In genomic region chr6:162819284-162819683, GRCh38 we compare ENCODE assay signal across 28 cellular contexts.
"Had no signal": no experiment of that assay in that cellular context is flagged by ENCODE, and none has a peak within 500 bp of the region (broad histone marks: within the 10 kb centered on the region; RNA-seq: fewer than 3 reads in every experiment).

No MANE protein-coding gene starts in this region.

- H3K4me3 ChIP-seq: colonic mucosa, coronary artery, dorsolateral prefrontal cortex, esophagus muscularis mucosa, esophagus squamous epithelium, gastrocnemius medialis, gastroesophageal sphincter, heart left ventricle, heart right ventricle had no signal

- H3K27me3 ChIP-seq: colonic mucosa, dorsolateral prefrontal cortex, esophagus muscularis mucosa, esophagus squamous epithelium, foreskin keratinocyte, gastrocnemius medialis, gastroesophageal sphincter, heart left ventricle, heart right ventricle had no signal

- ATAC-seq: effector memory CD8-positive, alpha-beta T cell; esophagus mucosa; foreskin keratinocyte; gastrocnemius medialis; gastroesophageal sphincter; heart left ventricle; heart right ventricle had no signal

- H3K9me3 ChIP-seq: colonic mucosa, esophagus muscularis mucosa, esophagus squamous epithelium, gastrocnemius medialis, gastroesophageal sphincter, heart left ventricle, heart right ventricle had no signal

- H3K36me3 ChIP-seq: colonic mucosa, esophagus muscularis mucosa, esophagus squamous epithelium, gastrocnemius medialis, gastroesophageal sphincter, heart left ventricle, heart right ventricle had no signal

- H3K27ac ChIP-seq: colonic mucosa, coronary artery, dorsolateral prefrontal cortex, epithelial cell of prostate, esophagus muscularis mucosa, esophagus squamous epithelium, foreskin keratinocyte, gastrocnemius medialis, gastroesophageal sphincter, heart left ventricle, heart right ventricle had no signal

- H3K4me1 ChIP-seq: colonic mucosa, esophagus muscularis mucosa, esophagus squamous epithelium, foreskin keratinocyte, gastrocnemius medialis, gastroesophageal sphincter, heart left ventricle, heart right ventricle had no signal

- FAIRE-seq: colon, endometrium, endothelial cell of umbilical vein, frontal cortex had no signal

- DNase-seq: colonic mucosa; cortex of kidney; dermis blood vessel endothelial cell; dorsolateral prefrontal cortex; effector CD4-positive, alpha-beta T cell; effector CD8-positive, alpha-beta T cell; effector memory CD4-positive, alpha-beta T cell; effector memory CD8-positive, alpha-beta T cell; endodermal cell; erythroblast; esophagus squamous epithelium; foreskin fibroblast; foreskin keratinocyte; foreskin melanocyte; gastrocnemius medialis; glutamatergic neuron; head of caudate nucleus; heart left ventricle; heart right ventricle had no signal
